In the genomic region with DNA sequence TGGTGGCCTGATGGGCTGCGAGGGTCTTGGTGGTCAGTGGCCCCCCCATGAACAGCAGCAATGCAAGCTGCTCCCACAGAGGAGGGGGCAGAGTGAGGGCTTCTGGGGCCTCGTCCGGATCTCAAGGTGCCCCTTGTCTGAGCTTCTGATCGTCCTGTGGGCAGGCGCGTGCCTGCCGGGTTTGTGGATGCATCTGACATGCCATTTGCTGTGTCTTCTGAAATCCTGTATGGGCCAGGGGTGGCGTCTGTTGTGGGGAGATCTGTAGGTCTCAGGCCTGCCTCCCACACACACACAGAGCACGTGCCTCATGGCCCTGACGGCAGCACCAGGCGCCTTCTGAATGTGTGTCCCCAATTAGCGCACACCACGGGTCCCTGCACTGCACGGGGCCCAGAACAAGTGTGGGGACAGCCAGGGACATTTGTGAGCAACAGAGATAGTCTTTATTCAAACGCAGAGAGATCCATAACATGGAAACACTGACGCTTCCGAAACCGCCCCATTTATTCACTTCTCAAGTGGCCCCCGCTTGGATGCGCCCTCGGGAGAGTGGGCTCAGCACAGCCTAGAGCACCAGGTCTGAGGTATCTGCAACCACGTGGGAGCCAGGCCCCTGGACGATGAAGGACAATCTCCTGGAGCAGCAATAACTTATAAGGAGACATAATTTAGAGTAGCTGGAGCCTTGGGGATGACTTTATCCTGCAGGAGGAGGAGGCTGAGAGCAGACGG, we compare ENCODE assay signal across 11 cellular contexts. TPM values are rescaled to one million over a fixed set of nuclear protein-coding genes. Genes with fewer than 3 reads are reported as not detected.
DNase-seq lines count a peak whose midpoint lies in the region; ATAC-seq and TF ChIP-seq lines count a peak whose summit lies in the region.
"Had no signal": no experiment of that assay in that cellular context is flagged by ENCODE, and none has a peak within 500 bp of the region (broad histone marks: within the 10 kb centered on the region; RNA-seq: fewer than 3 reads in every experiment).

No MANE protein-coding gene starts in this region.

- peak overlapping the region; percentile 84 to 90 (median 87) for H3K4me3 Mint-ChIP-seq in naive thymus-derived CD8-positive, alpha-beta T cell

- H3K9me3 ChIP-seq in ascending aorta: no peaks in the 10 kb centered on the region
- H3K9me3 ChIP-seq: left lung, uterus had no signal

- DNase-seq in D341Med (ENCODE audit: low spot score) (peak; percentile 36), ascending aorta (ENCODE audit: low spot score in 2 of 2) (no peak), foreskin keratinocyte (no peak), NCI-H2196 (lab: John Stamatoyannopoulos, UW; ENCODE audit: unreplicated experiment) (no peak), DMS53 (lab: John Stamatoyannopoulos, UW) (no peak)
- DNase-seq in naive thymus-derived CD8-positive, alpha-beta T cell: no peak
- DNase-seq: NCI-H1417 treated with DMSO at 0.1 percent for 48 hours had no signal

- H3K4me1 Mint-ChIP-seq in naive thymus-derived CD8-positive, alpha-beta T cell: peaks cover 13 to 42% (median 28%) of the 10 kb centered on the region in 4 donors

- H3K9me3 Mint-ChIP-seq in naive thymus-derived CD8-positive, alpha-beta T cell: no peaks in the 10 kb centered on the region

- peaks cover 7 to 19% of the 10 kb centered on the region in 2 donors for H3K4me1 ChIP-seq in ascending aorta
- no peaks in the 10 kb centered on the region for H3K4me1 ChIP-seq in foreskin keratinocyte

- H3K36me3 ChIP-seq in ascending aorta: no peaks in the 10 kb centered on the region
- H3K36me3 ChIP-seq: uterus had no signal

- TF ChIP-seq CTCF in ascending aorta (IDR thresholded peaks at IDR 0.05): no peak
- TF ChIP-seq CTCF in foreskin keratinocyte (conservative IDR thresholded peaks at IDR 0.05): no peak

- H3K27ac Mint-ChIP-seq in naive thymus-derived CD8-positive, alpha-beta T cell: peak overlapping the region in 9 of 10 donors; percentile 35 to 96 (median 93)

- POLR2A ChIA-PET in naive thymus-derived CD8-positive, alpha-beta T cell (lab: Charles Lee): interaction anchor here (0.9 to 3.2 kb wide), 10 partner anchors 14 to 438 kb away, joined by 3 to 27 read pairs (median 4); partner anchors contain the start of gene CTBP1

- H3K27me3 Mint-ChIP-seq in naive thymus-derived CD8-positive, alpha-beta T cell: peaks cover 2 to 11% (median 6%) of the 10 kb centered on the region in 5 donors

- peak overlapping the region; percentile 72 to 91 for H3K4me3 ChIP-seq in ascending aorta

- H3K27ac ChIP-seq in ascending aorta (no peak overlapping the region), foreskin keratinocyte (no peak overlapping the region)

- peaks cover 13% of the 10 kb centered on the region for H3K27me3 ChIP-seq in ascending aorta
- H3K27me3 ChIP-seq in foreskin keratinocyte: peaks cover 42% of the 10 kb centered on the region
- H3K27me3 ChIP-seq: uterus had no signal

- intact Hi-C loops in ascending aorta (cut with DNase I): loop anchor here (1.0 to 5.0 kb wide), 7 partner anchors 26 to 186 kb away; partner anchors contain the start of gene MAEA

- peaks cover 0 to 4% (median 0%) of the 10 kb centered on the region in 3 donors for H3K36me3 Mint-ChIP-seq in naive thymus-derived CD8-positive, alpha-beta T cell

- ATAC-seq in HG03378 (IDR thresholded peaks at IDR 0.05; ENCODE audit: unreplicated experiment) (peak; percentile 16), GM21360 (IDR thresholded peaks at IDR 0.05; ENCODE audit: unreplicated experiment) (no peak), foreskin keratinocyte (no peak)
- ATAC-seq in naive thymus-derived CD8-positive, alpha-beta T cell: no peak

RNA-seq across cellular contexts. Expression of gene SPON2, which starts 5.7 kb away (rescaled TPM):
- 14.0 TPM for total RNA-seq in ascending aorta
- total RNA-seq in naive thymus-derived CD8-positive, alpha-beta T cell: 10 to 100 TPM; 16.5 to 16.6 TPM
- 10 to 100 TPM in 1 of 3 donors, 1 to 10 TPM in 2; 8.5 to 45.9 (median 9.5) TPM for polyA plus RNA-seq in naive thymus-derived CD8-positive, alpha-beta T cell
- total RNA-seq in foreskin keratinocyte: 0.32 and 0.65 TPM in 2 replicates
- 0.12 and 0.41 TPM in 2 replicates for polyA plus RNA-seq in foreskin keratinocyte

RNA-seq across cellular contexts. Expression of gene RNF212, which starts 53.3 kb away (rescaled TPM):
- total RNA-seq in ascending aorta (not detected), foreskin keratinocyte (0.17 and 0.35 TPM in 2 replicates)
- total RNA-seq in naive thymus-derived CD8-positive, alpha-beta T cell: 1 to 10 TPM; 7.7 to 8.5 TPM
- polyA plus RNA-seq in naive thymus-derived CD8-positive, alpha-beta T cell: 1 to 10 TPM; 3.1 to 4.4 (median 3.5) TPM
- polyA plus RNA-seq in foreskin keratinocyte: 0.28 and 0.37 TPM in 2 replicates
